ENCODE assay signal across 11 cellular contexts in the genomic region with DNA sequence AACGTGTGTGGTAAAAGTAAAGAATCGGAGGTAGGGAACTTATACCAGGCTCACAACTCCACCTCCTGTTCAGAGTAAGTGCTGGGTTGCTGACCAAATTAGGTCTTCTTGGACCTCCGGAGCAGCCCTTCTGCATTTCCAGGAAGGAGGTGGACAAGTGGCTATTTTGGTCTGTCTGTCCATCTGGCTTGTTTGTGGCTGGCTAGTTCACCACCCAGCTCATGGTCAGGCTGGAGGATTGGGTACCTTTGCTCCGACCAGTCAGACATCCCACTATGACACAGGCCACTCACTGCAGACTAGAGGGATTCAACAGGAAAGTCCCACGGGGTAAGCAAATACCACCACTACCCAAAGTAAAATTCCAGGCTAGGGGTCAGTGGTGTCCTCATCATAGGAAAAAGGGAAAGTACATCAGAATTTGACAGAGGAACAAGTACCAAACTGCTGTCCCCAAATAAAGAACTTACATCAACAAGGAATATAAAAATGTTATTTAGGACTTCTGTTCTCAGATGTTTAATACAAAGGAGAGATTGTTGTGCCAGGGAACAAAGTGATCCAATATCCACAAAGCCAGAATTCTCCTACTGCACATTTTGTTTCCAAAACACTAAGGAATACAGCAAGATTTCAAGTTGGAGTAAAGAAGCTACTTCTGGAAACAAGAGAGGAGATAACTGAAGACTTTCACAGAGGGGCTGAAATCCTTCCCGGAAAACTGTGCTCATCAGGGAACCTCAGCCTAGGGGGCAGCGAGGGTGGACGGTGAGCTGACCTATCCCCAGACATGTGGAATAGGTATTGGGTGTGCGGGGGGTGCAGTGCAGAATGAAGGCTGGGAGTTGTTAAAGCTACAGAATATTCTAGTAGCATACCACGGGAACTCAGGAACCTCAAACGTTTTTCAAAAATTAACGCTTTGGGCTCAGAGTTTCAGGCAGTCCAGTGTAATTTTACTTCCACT. TPM values are rescaled to one million over a fixed set of nuclear protein-coding genes. Genes with fewer than 3 reads are reported as not detected.
DNase-seq lines count a peak whose midpoint lies in the region; ATAC-seq and TF ChIP-seq lines count a peak whose summit lies in the region.
"Had no signal": no experiment of that assay in that cellular context is flagged by ENCODE, and none has a peak within 500 bp of the region (broad histone marks: within the 10 kb centered on the region; RNA-seq: fewer than 3 reads in every experiment).

No MANE protein-coding gene starts in this region.

- TF ChIP-seq CTCF in left lung (IDR thresholded peaks at IDR 0.05), result no peak

- no peaks in the 10 kb centered on the region for H3K9me3 Mint-ChIP-seq in activated T-helper 2 cell treated with anti-CD3 and anti-CD28 coated beads, Interferon-gamma antibody, Interleukin-2, Interleukin-4, amounts not matched to agents 10 μg/mL and 5 μg/mL and 100 μg/mL, durations not matched to agents 14 hours and 24 hours and 36 hours

- peak overlapping the region; percentile 3 for H3K27ac Mint-ChIP-seq in activated T-helper 2 cell treated with anti-CD3 and anti-CD28 coated beads, Interferon-gamma antibody, Interleukin-2, Interleukin-4, amounts not matched to agents 10 μg/mL and 5 μg/mL and 100 μg/mL, durations not matched to agents 14 hours and 24 hours and 36 hours

- H3K9me3 ChIP-seq in right cardiac atrium (ENCODE audit: control insufficient read depth, low read length), result no peaks in the 10 kb centered on the region
- no peaks in the 10 kb centered on the region for H3K9me3 ChIP-seq in left lung

- H3K4me3 ChIP-seq in right cardiac atrium (ENCODE audit: low read length), result no peak overlapping the region
- no peak overlapping the region for H3K4me3 ChIP-seq in left lung

- no peaks in the 10 kb centered on the region for H3K27me3 ChIP-seq in right cardiac atrium (ENCODE audit: control insufficient read depth, insufficient read depth)
- no peaks in the 10 kb centered on the region for H3K27me3 ChIP-seq in left lung

- ATAC-seq in right cardiac atrium (peak; percentile 69 to 78), left lung (no peak)
- ATAC-seq: PC-3 had no signal

- H3K36me3 Mint-ChIP-seq in activated T-helper 2 cell treated with anti-CD3 and anti-CD28 coated beads, Interferon-gamma antibody, Interleukin-2, Interleukin-4, amounts not matched to agents 10 μg/mL and 5 μg/mL and 100 μg/mL, durations not matched to agents 14 hours and 24 hours and 36 hours (ENCODE audit: low read depth), result peaks cover 68% of the 10 kb centered on the region

- H3K4me1 ChIP-seq in right cardiac atrium (ENCODE audit: control insufficient read depth, insufficient read depth, low read length) (no peaks in the 10 kb centered on the region), left lung (peaks cover 0 to 22% of the 10 kb centered on the region in 2 donors)

- peaks cover 52% of the 10 kb centered on the region for H3K4me1 Mint-ChIP-seq in activated T-helper 2 cell treated with anti-CD3 and anti-CD28 coated beads, Interferon-gamma antibody, Interleukin-2, Interleukin-4, amounts not matched to agents 10 μg/mL and 5 μg/mL and 100 μg/mL, durations not matched to agents 14 hours and 24 hours and 36 hours (ENCODE audit: low read depth)

- H3K27me3 Mint-ChIP-seq in activated T-helper 2 cell treated with anti-CD3 and anti-CD28 coated beads, Interferon-gamma antibody, Interleukin-2, Interleukin-4, amounts not matched to agents 10 μg/mL and 5 μg/mL and 100 μg/mL, durations not matched to agents 14 hours and 24 hours and 36 hours (ENCODE audit: low read depth), result no peaks in the 10 kb centered on the region

- intact Hi-C loops in activated T-helper 2 cell treated with anti-CD3 and anti-CD28 coated beads, Interferon-gamma antibody, Interleukin-2, Interleukin-4, amounts not matched to agents 10 μg/mL and 5 μg/mL and 100 μg/mL, durations not matched to agents 14 hours and 24 hours and 36 hours (cut with micrococcal nuclease), result no loop called here
- intact Hi-C loops in right cardiac atrium (cut with DNase I), result no loop called here
- intact Hi-C loops in left lung (cut with DNase I), result no loop called here

- H3K27ac ChIP-seq in right cardiac atrium (ENCODE audit: low read length), result peak overlapping the region; percentile 81
- H3K27ac ChIP-seq in left lung, result no peak overlapping the region

- DNase-seq in Ammon's horn (ENCODE audit: low spot score) (peak; percentile 60), right cardiac atrium (peak in 1 of 3 donors; percentile 58), putamen (ENCODE audit: low spot score) (peak; percentile 43), left lung (no peak), NCI-H1417 (lab: John Stamatoyannopoulos, UW) (no peak), cortex of kidney (lab: John Stamatoyannopoulos, UW) (no peak)
- DNase-seq in activated T-helper 2 cell treated with anti-CD3 and anti-CD28 coated beads, Interferon-gamma antibody, Interleukin-2, Interleukin-4, amounts not matched to agents 10 μg/mL and 5 μg/mL and 100 μg/mL, durations not matched to agents 14 hours and 24 hours and 36 hours (ENCODE audit: low spot score), result no peak
- no peak for DNase-seq in activated CD4-positive, CD25-positive, alpha-beta regulatory T cell treated with anti-CD3 and anti-CD28 coated beads, Interleukin-2, amount 50 U/mL, for 72 hours
- DNase-seq: Karpas-422; PC-3; stimulated activated CD4-positive, alpha-beta T cell treated with anti-CD3 and anti-CD28 coated beads, Interleukin-2, amount 100 ng/mL, for 48 hours had no signal

- H3K4me3 Mint-ChIP-seq in activated T-helper 2 cell treated with anti-CD3 and anti-CD28 coated beads, Interferon-gamma antibody, Interleukin-2, Interleukin-4, amounts not matched to agents 10 μg/mL and 5 μg/mL and 100 μg/mL, durations not matched to agents 14 hours and 24 hours and 36 hours (ENCODE audit: low read depth), result no peak overlapping the region

- WGBS in right cardiac atrium, result 48% methylated on average over 12 of the region's 12 CpGs

- H3K36me3 ChIP-seq in left lung, result no peaks in the 10 kb centered on the region

RNA-seq across cellular contexts. Expression of a gene that starts 56.9 kb away (rescaled TPM):
- 76.1 and 79.0 TPM in 2 replicates for total RNA-seq in activated T-helper 2 cell treated with anti-CD3 and anti-CD28 coated beads, Interferon-gamma antibody, Interleukin-2, Interleukin-4, amounts not matched to agents 10 μg/mL and 5 μg/mL and 100 μg/mL, durations not matched to agents 14 hours and 24 hours and 36 hours
- total RNA-seq in right cardiac atrium, result 1 to 10 TPM; 3.5 to 7.7 (median 4.3) TPM
- polyA plus RNA-seq in right cardiac atrium, result 2.7 TPM
- total RNA-seq in left lung, result 1 to 10 TPM; 6.3 to 8.7 TPM

Comparison
In these comparisons a context has a peak if more than half of its experiments do, and no peak if none do; other contexts are left out.
1. DNase-seq: peak in Ammon's horn (single experiment) and putamen (single experiment); none in activated T-helper 2 cell treated with anti-CD3 and anti-CD28 coated beads, Interferon-gamma antibody, Interleukin-2, Interleukin-4, amounts not matched to agents 10 μg/mL and 5 μg/mL and 100 μg/mL, durations not matched to agents 14 hours and 24 hours and 36 hours (single experiment), left lung (0 of 2), NCI-H1417 (0 of 3), cortex of kidney (single experiment) and activated CD4-positive, CD25-positive, alpha-beta regulatory T cell treated with anti-CD3 and anti-CD28 coated beads, Interleukin-2, amount 50 U/mL, for 72 hours (single experiment).